In genomic region chr11:2716376-2717095, GRCh38 we compare ENCODE assay signal across 19 cellular contexts. TPM values are rescaled to one million over a fixed set of nuclear protein-coding genes. Genes with fewer than 3 reads are reported as not detected.
A peak's percentile ranks its signal among the peaks of the same experiment; 100 is the strongest.
DNase-seq lines count a peak whose midpoint lies in the region; ATAC-seq and TF ChIP-seq lines count a peak whose summit lies in the region.
"Had no signal": no experiment of that assay in that cellular context is flagged by ENCODE, and none has a peak within 500 bp of the region (broad histone marks: within the 10 kb centered on the region; RNA-seq: fewer than 3 reads in every experiment).

No MANE protein-coding gene starts in this region.

- TF ChIP-seq POLR2A in heart left ventricle (IDR thresholded peaks at IDR 0.05) = no peak

- H3K4ac ChIP-seq in mesenchymal stem cell (ENCODE audit: low read depth in 1 of 2, low read length in 2 of 2) = no peak overlapping the region

- ATAC-seq in heart left ventricle = peak in 3 of 4 donors; percentile 23 to 36 (median 25)
- ATAC-seq in sciatic nerve = peak; percentile 53
- ATAC-seq in GM21528 (IDR thresholded peaks at IDR 0.05; ENCODE audit: low FRiP score, unreplicated experiment) = no peak
- ATAC-seq: PC-3 had no signal

- no peaks in the 10 kb centered on the region for H3K9me3 ChIP-seq in heart left ventricle
- H3K9me3 ChIP-seq in mesenchymal stem cell (ENCODE audit: control insufficient read depth, low read length) = no peaks in the 10 kb centered on the region
- H3K9me3 ChIP-seq: SJCRH30 had no signal

- H3K36me3 ChIP-seq in heart left ventricle (no peaks in the 10 kb centered on the region), mesenchymal stem cell (ENCODE audit: control insufficient read depth in 1 of 2, insufficient read depth in 2 of 2, low read depth in 1 of 2, low read length in 2 of 2) (no peaks in the 10 kb centered on the region)
- H3K36me3 ChIP-seq: BLaER1 treated with 17β-estradiol and CSF1 and Interleukin-3, amounts not matched to agents 10 nM and 100 nM; SJCRH30 had no signal

- H3K27me3 ChIP-seq in heart left ventricle (no peaks in the 10 kb centered on the region), mesenchymal stem cell (ENCODE audit: control insufficient read depth in 1 of 2, insufficient read depth in 1 of 2, low read length in 2 of 2) (peaks cover 32 to 75% of the 10 kb centered on the region in 2 experiments)
- H3K27me3 ChIP-seq: BLaER1 treated with 17β-estradiol and CSF1 and Interleukin-3, amounts not matched to agents 10 nM and 100 nM had no signal

- H3K4me1 ChIP-seq in heart left ventricle (peaks cover 0 to 10% (median 0%) of the 10 kb centered on the region in 12 donors), mesenchymal stem cell (ENCODE audit: control insufficient read depth, insufficient read depth, low read depth, low read length) (no peaks in the 10 kb centered on the region)

- no peak overlapping the region for H3K9ac ChIP-seq in mesenchymal stem cell (ENCODE audit: low read length)

- no peak overlapping the region for H2BK120ac ChIP-seq in mesenchymal stem cell (ENCODE audit: low read depth, low read length)

- no peak overlapping the region for H2BK5ac ChIP-seq in mesenchymal stem cell (ENCODE audit: low read depth, low read length, poor library complexity, severe bottlenecking)

- no peak overlapping the region for H4K91ac ChIP-seq in mesenchymal stem cell (ENCODE audit: low read length)

- H3K14ac ChIP-seq in mesenchymal stem cell (ENCODE audit: low read length in 2 of 2) = no peak overlapping the region

- no peaks in the 10 kb centered on the region for H3K79me1 ChIP-seq in mesenchymal stem cell (replicated peaks; ENCODE audit: low read length, poor library complexity, severe bottlenecking)

- no peak overlapping the region for H3K4me2 ChIP-seq in mesenchymal stem cell (ENCODE audit: low read length, poor library complexity, severe bottlenecking)

- no peak overlapping the region for H3K18ac ChIP-seq in mesenchymal stem cell (ENCODE audit: low read depth in 1 of 2, low read length in 2 of 2)

- intact Hi-C loops in heart left ventricle (cut with DNase I) = no loop called here
- intact Hi-C loops in sciatic nerve (cut with DNase I) = no loop called here

- no peak overlapping the region for H2AFZ ChIP-seq in mesenchymal stem cell (ENCODE audit: low read depth, low read length)

- no peak overlapping the region for H3K27ac ChIP-seq in heart left ventricle
- H3K27ac ChIP-seq in mesenchymal stem cell (ENCODE audit: low read length, poor library complexity, severe bottlenecking) = no peak overlapping the region
- H3K27ac ChIP-seq: BLaER1 treated with 17β-estradiol and CSF1 and Interleukin-3, amounts not matched to agents 10 nM and 100 nM; RWPE1; SJCRH30 had no signal

- 57 to 88% (median 77%) methylated on average over 8 to 14 of the region's 14 CpGs for WGBS in heart left ventricle, 4 donors
- WGBS in mesenchymal stem cell = 94% methylated on average over 14 of the region's 14 CpGs

- H3K23ac ChIP-seq in mesenchymal stem cell (ENCODE audit: low read length in 2 of 2) = no peak overlapping the region

- no peak for TF ChIP-seq CTCF in heart left ventricle (IDR thresholded peaks at IDR 0.05)

- H2BK12ac ChIP-seq in mesenchymal stem cell (ENCODE audit: low read length in 2 of 2) = no peak overlapping the region

- no peak overlapping the region for H3K4me3 ChIP-seq in heart left ventricle
- peak overlapping the region in 1 of 2 experiments; percentile 8 for H3K4me3 ChIP-seq in mesenchymal stem cell (ENCODE audit: insufficient read depth in 1 of 2, low read depth in 1 of 2, low read length in 2 of 2)
- H3K4me3 ChIP-seq: BLaER1 treated with 17β-estradiol and CSF1 and Interleukin-3, amounts not matched to agents 10 nM and 100 nM; SJCRH30 had no signal

- H2BK15ac ChIP-seq in mesenchymal stem cell (ENCODE audit: low read depth, poor library complexity, severe bottlenecking) = peak overlapping the region; percentile 8

- no peak overlapping the region for H2AK5ac ChIP-seq in mesenchymal stem cell (ENCODE audit: low read length, severe bottlenecking)

- no peak overlapping the region for H4K8ac ChIP-seq in mesenchymal stem cell (ENCODE audit: low read length)

- DNase-seq in amniotic epithelial cell (ENCODE audit: low read depth) (peak; percentile 78), heart left ventricle (peak in 1 of 5 donors; percentile 59), mesenchymal stem cell (no peak), sciatic nerve (ENCODE audit: low spot score) (no peak), NCI-H1417 treated with DMSO at 0.1 percent for 48 hours (lab: John Stamatoyannopoulos, UW) (no peak), inferior parietal cortex (ENCODE audit: extremely low spot score) (no peak)
- DNase-seq: CD8-positive, alpha-beta memory T cell; DMS79; KG1; MV-4-11; NCI-H187; NCI-H2227 treated with DMSO at 0.1 percent for 48 hours; NCI-H510A treated with DMSO at 0.1 percent for 48 hours; NCI-H82; PC-3; SJCRH30 had no signal

RNA-seq across cellular contexts. Expression of gene KCNQ1OT1, which starts 16.7 kb away (rescaled TPM):
- total RNA-seq in heart left ventricle (under 1 TPM; 0.28 to 0.93 (median 0.40) TPM), sciatic nerve (7.2 TPM)
- under 1 TPM; 0.14 to 0.57 TPM for polyA plus RNA-seq in heart left ventricle
- 0.08 TPM for polyA plus RNA-seq in mesenchymal stem cell (2013, experiment 1 of 2)
- polyA plus RNA-seq in mesenchymal stem cell (2013, experiment 2 of 2) = 0.05 TPM
